2 cellular contexts compared by ENCODE assay signal in genomic region chr17:42284020-42284369, GRCh38.
TF ChIP-seq lines count a peak whose summit lies in the region.

No MANE protein-coding gene starts in this region.

TF ChIP-seq in SK-N-SH, 30 proteins besides CTCF, POLR2A, EP300 and RAD21:
- TF ChIP-seq EZH2phosphoT487 (IDR thresholded peaks at IDR 0.05; ENCODE audit: borderline replicate concordance, low read depth): no peak
- TF ChIP-seq ZBTB33 (IDR thresholded peaks at IDR 0.05; ENCODE audit: borderline replicate concordance, low read depth): no peak
- TF ChIP-seq GABPA (IDR thresholded peaks at IDR 0.05; ENCODE audit: low read depth): no peak
- no peak for TF ChIP-seq FOSL2 (IDR thresholded peaks at IDR 0.05; ENCODE audit: borderline replicate concordance, low read depth)
- no peak for TF ChIP-seq MXI1 (IDR thresholded peaks at IDR 0.05; ENCODE audit: low read depth, low read length)
- TF ChIP-seq USF1 (IDR thresholded peaks at IDR 0.05; ENCODE audit: borderline replicate concordance, low read depth): no peak
- no peak for TF ChIP-seq GATA2 (CRISPR knock-in tag; IDR thresholded peaks at IDR 0.05)
- no peak for TF ChIP-seq CHD2 (IDR thresholded peaks at IDR 0.05; ENCODE audit: low read length, partially characterized antibody)
- no peak for TF ChIP-seq FOXJ3 (CRISPR knock-in tag; IDR thresholded peaks at IDR 0.05)
- no peak for TF ChIP-seq SMC3 (IDR thresholded peaks at IDR 0.05; ENCODE audit: low read depth, low read length)
- no peak for TF ChIP-seq PBX3 (IDR thresholded peaks at IDR 0.05)
- no peak for TF ChIP-seq ELF1 (IDR thresholded peaks at IDR 0.05)
- no peak for TF ChIP-seq SIN3A (IDR thresholded peaks at IDR 0.05; ENCODE audit: borderline replicate concordance, low read depth, low read length)
- TF ChIP-seq TCF12 (IDR thresholded peaks at IDR 0.05): no peak
- TF ChIP-seq IRF3 (IDR thresholded peaks at IDR 0.05; ENCODE audit: low read depth, low read length): no peak
- no peak for TF ChIP-seq NRF1 (IDR thresholded peaks at IDR 0.05; ENCODE audit: low read depth, low read length)
- TF ChIP-seq REST (IDR thresholded peaks at IDR 0.05; ENCODE audit: low read depth, low read length): no peak
- TF ChIP-seq NFIC (IDR thresholded peaks at IDR 0.05; ENCODE audit: borderline replicate concordance): no peak
TF ChIP-seq in SK-N-SH: peak in this region for 0.

TF ChIP-seq in SK-N-SH treated with all-trans-retinoic acid at 6 μM for 48 hours, 23 proteins besides CTCF, POLR2A, EP300 and RAD21:
- TF ChIP-seq ARNTL (CRISPR knock-in tag; IDR thresholded peaks at IDR 0.05; ENCODE audit: borderline replicate concordance, low read depth): no peak
- TF ChIP-seq GLIS3 (CRISPR knock-in tag; IDR thresholded peaks at IDR 0.05): no peak
- no peak for TF ChIP-seq CREB5 (CRISPR knock-in tag; IDR thresholded peaks at IDR 0.05; ENCODE audit: low read depth)
- no peak for TF ChIP-seq TCF4 (CRISPR knock-in tag; IDR thresholded peaks at IDR 0.05; ENCODE audit: borderline replicate concordance)
- no peak for TF ChIP-seq ZC3H10 (CRISPR knock-in tag; IDR thresholded peaks at IDR 0.05)
- TF ChIP-seq PPARA (CRISPR knock-in tag; IDR thresholded peaks at IDR 0.05; ENCODE audit: borderline replicate concordance): no peak
- TF ChIP-seq SNAI2 (CRISPR knock-in tag; IDR thresholded peaks at IDR 0.05): no peak
- no peak for TF ChIP-seq TSHZ2 (CRISPR knock-in tag; IDR thresholded peaks at IDR 0.05)
- TF ChIP-seq ZNF565 (CRISPR knock-in tag; conservative IDR thresholded peaks at IDR 0.05; ENCODE audit: low read depth): no peak
- TF ChIP-seq CSDC2 (CRISPR knock-in tag; IDR thresholded peaks at IDR 0.05): no peak
- TF ChIP-seq ISL1 (CRISPR knock-in tag; IDR thresholded peaks at IDR 0.05): no peak
- no peak for TF ChIP-seq PATZ1 (CRISPR knock-in tag; IDR thresholded peaks at IDR 0.05; ENCODE audit: borderline replicate concordance)
- TF ChIP-seq ZNF70 (CRISPR knock-in tag; IDR thresholded peaks at IDR 0.05): no peak
- TF ChIP-seq RARB (CRISPR knock-in tag; IDR thresholded peaks at IDR 0.05): no peak
- TF ChIP-seq POU6F1 (CRISPR knock-in tag; IDR thresholded peaks at IDR 0.05; ENCODE audit: borderline replicate concordance, low read depth): no peak
- TF ChIP-seq ZNF8 (CRISPR knock-in tag; IDR thresholded peaks at IDR 0.05): no peak
- no peak for TF ChIP-seq BACH2 (CRISPR knock-in tag; IDR thresholded peaks at IDR 0.05; ENCODE audit: borderline replicate concordance)
- TF ChIP-seq OSR1 (CRISPR knock-in tag; IDR thresholded peaks at IDR 0.05): no peak
- no peak for TF ChIP-seq CSRNP3 (CRISPR knock-in tag; IDR thresholded peaks at IDR 0.05)
- TF ChIP-seq ESRRG (CRISPR knock-in tag; IDR thresholded peaks at IDR 0.05): no peak
TF ChIP-seq in SK-N-SH treated with all-trans-retinoic acid at 6 μM for 48 hours: peak in this region for 0.
